In the genomic region with DNA sequence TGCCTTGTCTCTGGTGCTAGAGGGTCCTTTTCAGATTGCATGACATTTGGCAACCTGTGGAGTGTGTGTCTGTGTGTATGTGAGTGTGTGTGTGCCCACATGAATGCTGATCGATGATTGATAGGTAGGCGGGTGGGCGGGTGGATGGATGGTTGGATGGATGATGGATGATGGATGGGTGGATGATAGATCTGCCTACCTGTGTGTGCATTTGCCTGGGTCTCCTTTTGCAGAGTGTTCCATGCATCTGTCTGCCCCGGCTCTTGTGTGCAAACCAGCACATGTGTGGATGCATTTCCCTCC, we compare ENCODE assay signal across 1 cellular context.
TF ChIP-seq lines count a peak whose summit lies in the region.

No MANE protein-coding gene starts in this region.

TF ChIP-seq in GM12878, 131 proteins besides CTCF, POLR2A, EP300 and RAD21 (continued from another document):
- TF ChIP-seq, protein P1, sequence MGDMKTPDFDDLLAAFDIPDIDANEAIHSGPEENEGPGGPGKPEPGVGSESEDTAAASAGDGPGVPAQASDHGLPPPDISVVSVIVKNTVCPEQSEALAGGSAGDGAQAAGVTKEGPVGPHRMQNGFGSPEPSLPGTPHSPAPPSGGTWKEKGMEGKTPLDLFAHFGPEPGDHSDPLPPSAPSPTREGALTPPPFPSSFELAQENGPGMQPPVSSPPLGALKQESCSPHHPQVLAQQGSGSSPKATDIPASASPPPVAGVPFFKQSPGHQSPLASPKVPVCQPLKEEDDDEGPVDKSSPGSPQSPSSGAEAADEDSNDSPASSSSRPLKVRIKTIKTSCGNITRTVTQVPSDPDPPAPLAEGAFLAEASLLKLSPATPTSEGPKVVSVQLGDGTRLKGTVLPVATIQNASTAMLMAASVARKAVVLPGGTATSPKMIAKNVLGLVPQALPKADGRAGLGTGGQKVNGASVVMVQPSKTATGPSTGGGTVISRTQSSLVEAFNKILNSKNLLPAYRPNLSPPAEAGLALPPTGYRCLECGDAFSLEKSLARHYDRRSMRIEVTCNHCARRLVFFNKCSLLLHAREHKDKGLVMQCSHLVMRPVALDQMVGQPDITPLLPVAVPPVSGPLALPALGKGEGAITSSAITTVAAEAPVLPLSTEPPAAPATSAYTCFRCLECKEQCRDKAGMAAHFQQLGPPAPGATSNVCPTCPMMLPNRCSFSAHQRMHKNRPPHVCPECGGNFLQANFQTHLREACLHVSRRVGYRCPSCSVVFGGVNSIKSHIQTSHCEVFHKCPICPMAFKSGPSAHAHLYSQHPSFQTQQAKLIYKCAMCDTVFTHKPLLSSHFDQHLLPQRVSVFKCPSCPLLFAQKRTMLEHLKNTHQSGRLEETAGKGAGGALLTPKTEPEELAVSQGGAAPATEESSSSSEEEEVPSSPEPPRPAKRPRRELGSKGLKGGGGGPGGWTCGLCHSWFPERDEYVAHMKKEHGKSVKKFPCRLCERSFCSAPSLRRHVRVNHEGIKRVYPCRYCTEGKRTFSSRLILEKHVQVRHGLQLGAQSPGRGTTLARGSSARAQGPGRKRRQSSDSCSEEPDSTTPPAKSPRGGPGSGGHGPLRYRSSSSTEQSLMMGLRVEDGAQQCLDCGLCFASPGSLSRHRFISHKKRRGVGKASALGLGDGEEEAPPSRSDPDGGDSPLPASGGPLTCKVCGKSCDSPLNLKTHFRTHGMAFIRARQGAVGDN (IDR thresholded peaks at IDR 0.05), result no peak
TF ChIP-seq in GM12878: peak in this region for 0.
